7 cellular contexts compared by ENCODE assay signal in the genomic region with DNA sequence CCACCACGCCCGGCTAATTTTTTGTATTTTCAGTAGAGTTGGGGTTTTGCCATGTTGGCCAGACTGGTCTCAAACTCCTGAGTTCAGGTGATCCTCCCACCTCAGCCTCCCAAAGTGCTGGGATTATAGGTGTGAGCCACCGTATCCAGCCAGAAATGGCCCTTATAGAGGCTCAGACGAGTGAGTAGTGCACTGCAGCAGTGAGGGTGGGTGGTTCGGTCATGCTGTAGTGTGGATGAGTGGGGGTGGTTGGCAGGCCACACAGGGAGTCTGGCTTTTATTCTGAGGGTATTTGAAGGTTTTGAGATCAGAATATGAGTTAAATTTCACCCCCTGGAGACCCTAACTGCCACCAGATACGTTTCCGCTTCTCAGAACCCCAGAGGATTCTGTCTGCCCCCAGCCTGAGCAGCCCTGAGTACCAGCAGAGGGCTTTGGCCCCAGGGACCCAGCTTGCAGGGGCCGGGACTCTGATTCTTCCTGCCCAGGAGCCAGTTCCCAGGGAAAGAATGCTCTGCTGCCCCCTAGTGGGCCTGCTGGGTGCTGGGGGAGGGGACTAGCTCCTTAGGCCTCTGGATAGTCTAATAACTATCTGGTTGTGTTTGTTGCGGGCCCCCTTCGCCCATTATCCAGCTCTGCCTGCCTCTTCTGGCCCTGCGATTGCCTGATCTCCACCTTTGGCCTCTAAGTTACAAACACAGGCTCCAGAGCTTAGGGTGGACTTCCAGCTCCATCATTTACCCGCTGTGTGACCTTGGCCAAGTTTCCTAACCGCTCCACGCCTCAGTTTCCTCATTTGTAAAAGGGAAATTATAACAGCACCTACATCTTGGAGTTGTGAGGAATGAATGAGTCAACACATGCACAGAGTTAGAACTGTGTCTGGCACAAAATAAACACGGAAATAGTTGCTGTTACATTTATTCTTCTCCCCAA. TPM values are rescaled to one million over a fixed set of nuclear protein-coding genes. Genes with fewer than 3 reads are reported as not detected.
A peak's percentile ranks its signal among the peaks of the same experiment; 100 is the strongest.
DNase-seq lines count a peak whose midpoint lies in the region; ATAC-seq and TF ChIP-seq lines count a peak whose summit lies in the region.

No MANE protein-coding gene starts in this region.

- POLR2A ChIA-PET in Panc1 (lab: Charles Lee), result no interaction called here
- POLR2A ChIA-PET in naive thymus-derived CD4-positive, alpha-beta T cell (lab: Charles Lee), result interaction anchor here (0.6 to 9.0 kb wide), 17 partner anchors 8 to 437 kb away, joined by 3 to 156 read pairs (median 4); a partner anchor contains a TSS

- no peak overlapping the region; the same call in 1 of the 2 replicates for H3K27ac ChIP-seq in KMS-11
- peak overlapping the region; percentile 51 for H3K27ac ChIP-seq in Panc1 (ENCODE audit: low read length)
- peak overlapping the region; percentile 74 for H3K27ac ChIP-seq in naive thymus-derived CD4-positive, alpha-beta T cell (ENCODE audit: low read depth, low read length)

- no TSS peak for BruUV-seq in Panc1 (replicated peaks; lab: Mats Ljungman, UMichigan)

- H3K36me3 ChIP-seq in KMS-11 (ENCODE audit: insufficient read depth) (no peaks in the 10 kb centered on the region), Panc1 (ENCODE audit: control insufficient read depth, insufficient read depth, low read length) (no peaks in the 10 kb centered on the region)
- H3K36me3 ChIP-seq in naive thymus-derived CD4-positive, alpha-beta T cell (ENCODE audit: control insufficient read depth in 2 of 3, insufficient read depth in 3 of 3, low read length in 3 of 3), result peaks cover 0 to 13% (median 0%) of the 10 kb centered on the region in 3 experiments

- H3K79me2 ChIP-seq in KMS-11 (ENCODE audit: insufficient read depth, low read depth), result peaks cover 8% of the 10 kb centered on the region; the same call in 1 of the 2 replicates

- no peaks in the 10 kb centered on the region for H3K27me3 Mint-ChIP-seq in activated T-cell treated with anti-CD3 and anti-CD28 coated beads, Interleukin-2, amount 50 U/mL, for 24 hours
- peaks cover 0 to 4% (median 0%) of the 10 kb centered on the region in 5 donors for H3K27me3 Mint-ChIP-seq in naive thymus-derived CD4-positive, alpha-beta T cell

- H3K9me3 ChIP-seq in Panc1 (ENCODE audit: control insufficient read depth, insufficient read depth, low read depth, low read length), result no peaks in the 10 kb centered on the region
- H3K9me3 ChIP-seq in naive thymus-derived CD4-positive, alpha-beta T cell (ENCODE audit: control insufficient read depth in 2 of 3, low read length in 3 of 3), result no peaks in the 10 kb centered on the region

- H3K4me3 ChIP-seq in KMS-11 (IDR thresholded peaks at IDR 0.05; ENCODE audit: insufficient read depth, low read depth, low read length) (no peak overlapping the region), Panc1 (ENCODE audit: low read depth in 2 of 2, low read length in 2 of 2) (no peak overlapping the region)
- no peak overlapping the region for H3K4me3 ChIP-seq in naive thymus-derived CD4-positive, alpha-beta T cell (ENCODE audit: low read length)

- H3K9me3 Mint-ChIP-seq in activated T-cell treated with anti-CD3 and anti-CD28 coated beads, Interleukin-2, amount 50 U/mL, for 24 hours, result no peaks in the 10 kb centered on the region
- H3K9me3 Mint-ChIP-seq in naive thymus-derived CD4-positive, alpha-beta T cell, result peaks cover 0 to 5% (median 0%) of the 10 kb centered on the region in 11 donors

- intact Hi-C loops in Panc1 (cut with micrococcal nuclease; ENCODE audit: unreplicated experiment), result no loop called here
- intact Hi-C loops in naive thymus-derived CD4-positive, alpha-beta T cell (cut with micrococcal nuclease), result loop anchor here (1.0 to 10.0 kb wide), 12 partner anchors 39 to 605 kb away; a partner anchor contains a TSS

- no peak overlapping the region for H2AFZ ChIP-seq in KMS-11 (ENCODE audit: low read depth)

- peak overlapping the region; percentile 72; the same call in 1 of the 2 replicates for H3K4me2 ChIP-seq in KMS-11

- CTCF ChIA-PET in Panc1 (lab: Charles Lee), result interaction anchor here (0.5 to 1.4 kb wide), 8 partner anchors 9 to 318 kb away, joined by 3 to 5 read pairs (median 3); a partner anchor contains a TSS
- CTCF ChIA-PET in naive thymus-derived CD4-positive, alpha-beta T cell (lab: Charles Lee), result interaction anchor here (0.6 to 2.0 kb wide), 30 partner anchors 9 to 367 kb away, joined by 3 to 13 read pairs (median 4); a partner anchor contains a TSS

- H3K27ac Mint-ChIP-seq in activated T-cell treated with anti-CD3 and anti-CD28 coated beads, Interleukin-2, amount 50 U/mL, for 24 hours, result peak overlapping the region; percentile 77
- peak overlapping the region in 8 of 9 donors; percentile 45 to 75 (median 60) for H3K27ac Mint-ChIP-seq in naive thymus-derived CD4-positive, alpha-beta T cell

- peaks cover 50% of the 10 kb centered on the region for H3K36me3 Mint-ChIP-seq in activated T-cell treated with anti-CD3 and anti-CD28 coated beads, Interleukin-2, amount 50 U/mL, for 24 hours (ENCODE audit: low read depth)
- H3K36me3 Mint-ChIP-seq in naive thymus-derived CD4-positive, alpha-beta T cell, result peaks cover 0 to 5% (median 4%) of the 10 kb centered on the region in 5 donors

- no peak overlapping the region for H3K9ac ChIP-seq in KMS-11

- H3K4me3 Mint-ChIP-seq in activated T-cell treated with anti-CD3 and anti-CD28 coated beads, Interleukin-2, amount 50 U/mL, for 24 hours, result peak overlapping the region; percentile 87
- H3K4me3 Mint-ChIP-seq in naive thymus-derived CD4-positive, alpha-beta T cell, result peak overlapping the region; percentile 40 to 96 (median 54)

- H3K4me1 ChIP-seq in KMS-11 (ENCODE audit: low read depth, poor library complexity, severe bottlenecking) (peaks cover 38% of the 10 kb centered on the region), Panc1 (ENCODE audit: control insufficient read depth, insufficient read depth, low read length) (peaks cover 12% of the 10 kb centered on the region; the same call in 1 of the 2 replicates)
- peaks cover 0 to 12% of the 10 kb centered on the region in 2 donors for H3K4me1 ChIP-seq in naive thymus-derived CD4-positive, alpha-beta T cell (ENCODE audit: control insufficient read depth in 2 of 2, insufficient read depth in 2 of 2, low read length in 2 of 2)

- H3K27me3 ChIP-seq in KMS-11 (ENCODE audit: insufficient read depth, low read depth), result no peaks in the 10 kb centered on the region
- H3K27me3 ChIP-seq in Panc1 (ENCODE audit: control insufficient read depth, insufficient read depth, low read length), result no peaks in the 10 kb centered on the region
- no peaks in the 10 kb centered on the region for H3K27me3 ChIP-seq in naive thymus-derived CD4-positive, alpha-beta T cell (ENCODE audit: control insufficient read depth in 2 of 2, insufficient read depth in 2 of 2, low read length in 2 of 2)

- peaks cover 44% of the 10 kb centered on the region for H3K4me1 Mint-ChIP-seq in activated T-cell treated with anti-CD3 and anti-CD28 coated beads, Interleukin-2, amount 50 U/mL, for 24 hours (ENCODE audit: low read depth)
- peaks cover 21 to 32% (median 27%) of the 10 kb centered on the region in 7 donors for H3K4me1 Mint-ChIP-seq in naive thymus-derived CD4-positive, alpha-beta T cell

- ATAC-seq in GM18502 (IDR thresholded peaks at IDR 0.05; ENCODE audit: poor library complexity, unreplicated experiment) (peak; percentile 38), Panc1 (peak; percentile 80), esophagus mucosa (peak; percentile 74)
- peak; percentile 82 for ATAC-seq in naive thymus-derived CD4-positive, alpha-beta T cell

- no peaks in the 10 kb centered on the region for H4K20me1 ChIP-seq in KMS-11 (ENCODE audit: insufficient read depth)

- peak; percentile 64 for DNase-seq in Panc1 (ENCODE audit: low read depth, low spot score)
- peak; percentile 95 for DNase-seq in activated T-cell treated with anti-CD3 and anti-CD28 coated beads, Interleukin-2, amount 50 U/mL, for 24 hours
- peak; percentile 83 to 96 (median 88) for DNase-seq in naive thymus-derived CD4-positive, alpha-beta T cell
- peak; percentile 80 to 86 for DNase-seq in stimulated activated CD8-positive, alpha-beta memory T cell treated with anti-CD3 and anti-CD28 coated beads, Interleukin-7, amount 100 ng/mL, for 4 hours (ENCODE audit: low read depth in 2 of 2)

- in situ Hi-C loops in Panc1 (cut with HindIII; ENCODE audit: low pct_unique_long_range_greater_than_20kb, low sequenced_read_pairs), result no loop called here

- TF ChIP-seq CTCF in KMS-11 (conservative IDR thresholded peaks at IDR 0.05; ENCODE audit: low read depth, low read length) (peak; percentile 97), Panc1 (IDR thresholded peaks at IDR 0.05) (peak; percentile 96)

RNA-seq across cellular contexts. Expression of a gene that starts 2.0 kb away (rescaled TPM):
- total RNA-seq in Panc1 (2021; ENCODE audit: unreplicated experiment) (14.4 TPM), esophagus mucosa (3.2 TPM)
- 20.9 TPM for polyA plus RNA-seq in Panc1 (2012; ENCODE audit: insufficient read length)
- 1 to 10 TPM; 1.2 to 9.0 (median 4.5) TPM for total RNA-seq in naive thymus-derived CD4-positive, alpha-beta T cell
- 1 to 10 TPM; 3.1 to 9.4 TPM for polyA plus RNA-seq in naive thymus-derived CD4-positive, alpha-beta T cell

RNA-seq across cellular contexts. Expression of a gene that starts 14.2 kb away (rescaled TPM):
- total RNA-seq in Panc1 (2021; ENCODE audit: unreplicated experiment) (16.6 TPM), esophagus mucosa (2.6 TPM)
- polyA plus RNA-seq in Panc1 (2012; ENCODE audit: insufficient read length), result 17.6 TPM
- 10 to 100 TPM in 3 of 5 experiments, 1 to 10 TPM in 2; 6.0 to 16.0 (median 15.6) TPM for total RNA-seq in naive thymus-derived CD4-positive, alpha-beta T cell
- polyA plus RNA-seq in naive thymus-derived CD4-positive, alpha-beta T cell, result 10 to 100 TPM in 1 of 2 donors, 1 to 10 TPM in 1; 6.0 to 10.9 TPM

RNA-seq across cellular contexts. Expression of a gene that starts 20.4 kb away (rescaled TPM):
- total RNA-seq in Panc1 (2021; ENCODE audit: unreplicated experiment), result 120 TPM
- 162 TPM for polyA plus RNA-seq in Panc1 (2012; ENCODE audit: insufficient read length)
- 49.0 TPM for total RNA-seq in esophagus mucosa
- total RNA-seq in naive thymus-derived CD4-positive, alpha-beta T cell, result 10 to 100 TPM; 11.6 to 74.1 (median 13.8) TPM
- 10 to 100 TPM; 75.0 to 81.1 TPM for polyA plus RNA-seq in naive thymus-derived CD4-positive, alpha-beta T cell

RNA-seq across cellular contexts. Expression of a gene that starts 27.0 kb away (rescaled TPM):
- total RNA-seq in Panc1 (2021; ENCODE audit: unreplicated experiment), result 1.7 TPM
- 1.8 TPM for polyA plus RNA-seq in Panc1 (2012; ENCODE audit: insufficient read length)
- 2.4 TPM for total RNA-seq in esophagus mucosa
- 100 to 1,000 TPM; 176 to 355 (median 183) TPM for total RNA-seq in naive thymus-derived CD4-positive, alpha-beta T cell
- 100 to 1,000 TPM; 221 to 257 TPM for polyA plus RNA-seq in naive thymus-derived CD4-positive, alpha-beta T cell

RNA-seq across cellular contexts. Expression of a gene that starts 34.8 kb away (rescaled TPM):
- total RNA-seq in Panc1 (2021; ENCODE audit: unreplicated experiment), result not detected
- polyA plus RNA-seq in Panc1 (2012; ENCODE audit: insufficient read length), result 1.2 TPM
- total RNA-seq in esophagus mucosa, result 2.2 TPM
- total RNA-seq in naive thymus-derived CD4-positive, alpha-beta T cell, result 1 to 10 TPM in 2 of 5 experiments, under 1 TPM in 1, not detected in 2; 0.87 to 2.0 (median 1.6) TPM
- polyA plus RNA-seq in naive thymus-derived CD4-positive, alpha-beta T cell, result not detected
